Comparison of ENCODE assay signal across 10 cellular contexts in the genomic region with DNA sequence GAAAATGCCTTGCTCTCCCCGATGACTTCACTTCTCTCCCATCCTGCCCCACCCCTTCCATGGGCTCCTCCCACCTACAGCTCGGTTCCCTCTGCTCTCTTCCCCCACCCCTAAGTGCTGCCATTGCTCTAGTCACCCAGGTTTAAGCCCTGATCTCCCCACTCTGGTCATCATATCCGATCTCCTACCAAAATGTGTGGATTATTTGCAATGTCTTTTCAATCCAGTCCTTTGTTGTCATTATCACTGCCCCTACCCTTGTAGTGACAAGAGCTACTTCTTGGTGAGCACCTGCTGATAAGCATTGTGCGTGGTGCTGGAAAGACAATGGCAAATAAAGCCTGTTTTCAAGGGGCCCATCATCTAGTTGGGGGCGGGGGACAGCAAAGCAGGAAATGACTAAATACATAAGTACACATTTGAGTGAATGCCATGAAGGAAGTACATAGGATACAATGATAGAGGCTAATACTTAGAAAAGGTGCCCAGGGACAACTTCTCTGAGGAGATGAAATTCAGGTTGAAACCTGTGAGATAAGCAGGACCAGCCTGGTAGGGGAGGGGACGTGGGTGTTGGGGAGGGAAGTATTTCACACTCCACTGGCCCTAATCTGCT.
DNase-seq lines count a peak whose midpoint lies in the region; ATAC-seq, FAIRE-seq and TF ChIP-seq lines count a peak whose summit lies in the region.
"Had no signal": no experiment of that assay in that cellular context is flagged by ENCODE, and none has a peak within 500 bp of the region (broad histone marks: within the 10 kb centered on the region; RNA-seq: fewer than 3 reads in every experiment).

No MANE protein-coding gene starts in this region.

- no peak overlapping the region for H3K23ac ChIP-seq in neuronal stem cell (ENCODE audit: low read depth, low read length, poor library complexity)

- no peak overlapping the region for H3K14ac ChIP-seq in neuronal stem cell (ENCODE audit: low read length)

- POLR2A ChIA-PET in activated CD8-positive, alpha-beta T cell treated with anti-CD3 and anti-CD28 coated beads, Interleukin-2, amount 10 ng/mL, durations not matched to agents 7 days and 5 days (lab: Charles Lee) = no interaction called here

- no peaks in the 10 kb centered on the region for H3K36me3 Mint-ChIP-seq in activated naive CD4-positive, alpha-beta T cell treated with anti-CD3 and anti-CD28 coated beads for 36 hours (ENCODE audit: low read depth)
- H3K36me3 Mint-ChIP-seq in activated CD8-positive, alpha-beta T cell treated with anti-CD3 and anti-CD28 coated beads, Interleukin-2, amount 10 ng/mL, durations not matched to agents 7 days and 5 days (ENCODE audit: low read depth) = peaks cover 2% of the 10 kb centered on the region
- no peaks in the 10 kb centered on the region for H3K36me3 Mint-ChIP-seq in stimulated activated naive B cell treated with anti-CD40 and anti-IgM and Interleukin-4, amounts not matched to agents 10 μg/mL and 1 μg/mL and 100 μg/mL, for 72 hours
- H3K36me3 Mint-ChIP-seq: CD14-positive monocyte had no signal

- intact Hi-C loops in activated naive CD4-positive, alpha-beta T cell treated with anti-CD3 and anti-CD28 coated beads for 36 hours (cut with micrococcal nuclease) = loop anchor here (5.0 kb wide), 1 partner anchor 36 kb away; no protein-coding TSS in a partner anchor
- intact Hi-C loops in kidney (cut with DNase I) = no loop called here

- H4K91ac ChIP-seq in neuronal stem cell (ENCODE audit: low read depth, low read length, poor library complexity) = no peak overlapping the region

- H3K4me2 ChIP-seq in neuronal stem cell (ENCODE audit: insufficient read depth, low read length, poor library complexity, severe bottlenecking) = no peak overlapping the region

- H2AFZ ChIP-seq in neuronal stem cell (ENCODE audit: low read length) = no peak overlapping the region

- H3K4me1 Mint-ChIP-seq in activated naive CD4-positive, alpha-beta T cell treated with anti-CD3 and anti-CD28 coated beads for 36 hours (ENCODE audit: low read depth) = peaks cover 13% of the 10 kb centered on the region
- peaks cover 25% of the 10 kb centered on the region for H3K4me1 Mint-ChIP-seq in activated CD8-positive, alpha-beta T cell treated with anti-CD3 and anti-CD28 coated beads, Interleukin-2, amount 10 ng/mL, durations not matched to agents 7 days and 5 days (ENCODE audit: low read depth)
- peaks cover 12 to 14% of the 10 kb centered on the region in 2 donors for H3K4me1 Mint-ChIP-seq in stimulated activated naive B cell treated with anti-CD40 and anti-IgM and Interleukin-4, amounts not matched to agents 10 μg/mL and 1 μg/mL and 100 μg/mL, for 72 hours

- WGBS in neuronal stem cell (ENCODE audit: extremely low coverage in 2 of 2, insufficient read length in 2 of 2, insufficient replicate concordance in 1 of 2), 2 donors = no CpG with 5 or more reads among the region's 6 CpGs

- no peaks in the 10 kb centered on the region for H3K4me1 ChIP-seq in kidney (ENCODE audit: control insufficient read depth in 1 of 2, insufficient read depth in 1 of 2, low read depth in 1 of 2, low read length in 2 of 2)
- H3K4me1 ChIP-seq in neuronal stem cell (ENCODE audit: control insufficient read depth in 2 of 2, insufficient read depth in 1 of 2, low read depth in 1 of 2, low read length in 2 of 2) = no peaks in the 10 kb centered on the region

- in situ Hi-C loops in KBM-7 (cut with MboI; ENCODE audit: low pct_unique_long_range_greater_than_20kb, low sequenced_read_pairs) = no loop called here

- no peaks in the 10 kb centered on the region for H3K79me1 ChIP-seq in neuronal stem cell (ENCODE audit: low read depth, low read length)

- no peak overlapping the region for H3K4me3 Mint-ChIP-seq in activated naive CD4-positive, alpha-beta T cell treated with anti-CD3 and anti-CD28 coated beads for 36 hours
- no peak overlapping the region for H3K4me3 Mint-ChIP-seq in activated CD8-positive, alpha-beta T cell treated with anti-CD3 and anti-CD28 coated beads, Interleukin-2, amount 10 ng/mL, durations not matched to agents 7 days and 5 days
- H3K4me3 Mint-ChIP-seq in stimulated activated naive B cell treated with anti-CD40 and anti-IgM and Interleukin-4, amounts not matched to agents 10 μg/mL and 1 μg/mL and 100 μg/mL, for 72 hours = no peak overlapping the region
- H3K4me3 Mint-ChIP-seq: CD14-positive monocyte had no signal

- H2BK12ac ChIP-seq in neuronal stem cell (ENCODE audit: low read length) = no peak overlapping the region

- H3K9me3 Mint-ChIP-seq in activated naive CD4-positive, alpha-beta T cell treated with anti-CD3 and anti-CD28 coated beads for 36 hours = no peaks in the 10 kb centered on the region
- no peaks in the 10 kb centered on the region for H3K9me3 Mint-ChIP-seq in activated CD8-positive, alpha-beta T cell treated with anti-CD3 and anti-CD28 coated beads, Interleukin-2, amount 10 ng/mL, durations not matched to agents 7 days and 5 days (ENCODE audit: insufficient read depth)
- H3K9me3 Mint-ChIP-seq in stimulated activated naive B cell treated with anti-CD40 and anti-IgM and Interleukin-4, amounts not matched to agents 10 μg/mL and 1 μg/mL and 100 μg/mL, for 72 hours = peaks cover 0 to 7% of the 10 kb centered on the region in 2 donors

- no peak for FAIRE-seq in kidney (lab: Jason Lieb, UNC)

- H3K9ac ChIP-seq in kidney (ENCODE audit: low read length in 2 of 2) = no peak overlapping the region
- H3K9ac ChIP-seq in neuronal stem cell (ENCODE audit: low read depth, low read length, poor library complexity) = no peak overlapping the region

- ATAC-seq in activated CD8-positive, alpha-beta T cell treated with anti-CD3 and anti-CD28 coated beads, Interleukin-2, amount 10 ng/mL, durations not matched to agents 7 days and 5 days = no peak
- peak; percentile 55 to 73 for ATAC-seq in stimulated activated naive B cell treated with anti-CD40 and anti-IgM and Interleukin-4, amounts not matched to agents 10 μg/mL and 1 μg/mL and 100 μg/mL, for 72 hours (replicated peaks)

- CTCF ChIA-PET in activated naive CD4-positive, alpha-beta T cell treated with anti-CD3 and anti-CD28 coated beads for 36 hours (lab: Charles Lee) = no interaction called here
- CTCF ChIA-PET in activated CD8-positive, alpha-beta T cell treated with anti-CD3 and anti-CD28 coated beads, Interleukin-2, amount 10 ng/mL, durations not matched to agents 7 days and 5 days (lab: Charles Lee) = no interaction called here

- H3K27ac Mint-ChIP-seq in activated naive CD4-positive, alpha-beta T cell treated with anti-CD3 and anti-CD28 coated beads for 36 hours = no peak overlapping the region
- peak overlapping the region; percentile 20 for H3K27ac Mint-ChIP-seq in activated CD8-positive, alpha-beta T cell treated with anti-CD3 and anti-CD28 coated beads, Interleukin-2, amount 10 ng/mL, durations not matched to agents 7 days and 5 days
- H3K27ac Mint-ChIP-seq in stimulated activated naive B cell treated with anti-CD40 and anti-IgM and Interleukin-4, amounts not matched to agents 10 μg/mL and 1 μg/mL and 100 μg/mL, for 72 hours = no peak overlapping the region
- H3K27ac Mint-ChIP-seq: CD14-positive monocyte had no signal

- no peak overlapping the region for H2BK120ac ChIP-seq in neuronal stem cell (ENCODE audit: low read depth, low read length)

- peak; percentile 12 for DNase-seq in activated naive CD4-positive, alpha-beta T cell treated with anti-CD3 and anti-CD28 coated beads for 36 hours
- no peak for DNase-seq in activated naive CD4-positive, alpha-beta T cell (lab: John Stamatoyannopoulos, UW)
- DNase-seq in KBM-7 (peak; percentile 27), kidney (no peak), KG1 (lab: John Stamatoyannopoulos, UW) (no peak), neuronal stem cell (ENCODE audit: low spot score) (no peak)
- no peak for DNase-seq in activated CD8-positive, alpha-beta T cell treated with anti-CD3 and anti-CD28 coated beads, Interleukin-2, amount 10 ng/mL, durations not matched to agents 7 days and 5 days
- no peak for DNase-seq in stimulated activated naive B cell treated with anti-CD40 and anti-IgM and Interleukin-4, amounts not matched to agents 10 μg/mL and 1 μg/mL and 100 μg/mL, for 72 hours
- DNase-seq: activated naive CD4-positive, alpha-beta T cell treated with anti-CD3 and anti-CD28 coated beads, Interleukin-2, amount 50 U/mL, for 16 hours had no signal

- H3K27ac ChIP-seq in kidney (ENCODE audit: low read depth in 2 of 2, low read length in 2 of 2) (no peak overlapping the region), neuronal stem cell (replicated peaks; ENCODE audit: low read length) (no peak overlapping the region)

- H2AK5ac ChIP-seq in neuronal stem cell (ENCODE audit: low read depth, low read length) = no peak overlapping the region

- H3K4me3 ChIP-seq in kidney (ENCODE audit: low read length in 2 of 2) = no peak overlapping the region
- H3K4me3 ChIP-seq in neuronal stem cell (ENCODE audit: low read length in 2 of 2) = no peak overlapping the region

- no peaks in the 10 kb centered on the region for H3K9me3 ChIP-seq in kidney (ENCODE audit: control insufficient read depth in 1 of 2, low read length in 2 of 2)
- H3K9me3 ChIP-seq in neuronal stem cell (replicated peaks in 1 of 2; ENCODE audit: control insufficient read depth in 2 of 2, insufficient read depth in 1 of 2, low read depth in 1 of 2, low read length in 2 of 2) = no peaks in the 10 kb centered on the region

- H3K27me3 ChIP-seq in neuronal stem cell (ENCODE audit: control insufficient read depth in 3 of 3, insufficient read depth in 3 of 3, low read depth in 1 of 3, low read length in 3 of 3) = no peaks in the 10 kb centered on the region

- H4K8ac ChIP-seq in neuronal stem cell (ENCODE audit: low read depth, low read length) = no peak overlapping the region

- peaks cover 5% of the 10 kb centered on the region for H3K27me3 Mint-ChIP-seq in activated naive CD4-positive, alpha-beta T cell treated with anti-CD3 and anti-CD28 coated beads for 36 hours (ENCODE audit: low read depth)
- H3K27me3 Mint-ChIP-seq in activated CD8-positive, alpha-beta T cell treated with anti-CD3 and anti-CD28 coated beads, Interleukin-2, amount 10 ng/mL, durations not matched to agents 7 days and 5 days (ENCODE audit: low read depth) = peaks cover 2% of the 10 kb centered on the region
- H3K27me3 Mint-ChIP-seq in stimulated activated naive B cell treated with anti-CD40 and anti-IgM and Interleukin-4, amounts not matched to agents 10 μg/mL and 1 μg/mL and 100 μg/mL, for 72 hours = peaks cover 4 to 7% of the 10 kb centered on the region in 2 donors

- no peak overlapping the region for H3K18ac ChIP-seq in neuronal stem cell (ENCODE audit: low read length)

- H3K36me3 ChIP-seq in kidney (ENCODE audit: control insufficient read depth in 1 of 2, insufficient read depth in 2 of 2, low read length in 2 of 2) (no peaks in the 10 kb centered on the region), neuronal stem cell (replicated peaks in 1 of 2; ENCODE audit: control insufficient read depth in 2 of 2, insufficient read depth in 2 of 2, low read length in 2 of 2) (peaks cover 0 to 19% of the 10 kb centered on the region in 2 donors)

- no peak for TF ChIP-seq CTCF in kidney (IDR thresholded peaks at IDR 0.05; ENCODE audit: borderline replicate concordance, extremely low read depth, insufficient read depth)

- H3K4ac ChIP-seq in neuronal stem cell (ENCODE audit: low read length) = no peak overlapping the region

- H2BK15ac ChIP-seq in neuronal stem cell (ENCODE audit: low read length) = no peak overlapping the region

- H2BK5ac ChIP-seq in neuronal stem cell (ENCODE audit: low read length) = no peak overlapping the region

Comparison
In these comparisons a context has a peak if more than half of its experiments do, and no peak if none do; other contexts are left out.
1. DNase-seq: peak in activated naive CD4-positive, alpha-beta T cell treated with anti-CD3 and anti-CD28 coated beads for 36 hours (single experiment) and KBM-7 (single experiment); none in activated naive CD4-positive, alpha-beta T cell (0 of 4), activated CD8-positive, alpha-beta T cell treated with anti-CD3 and anti-CD28 coated beads, Interleukin-2, amount 10 ng/mL, durations not matched to agents 7 days and 5 days (single experiment), stimulated activated naive B cell treated with anti-CD40 and anti-IgM and Interleukin-4, amounts not matched to agents 10 μg/mL and 1 μg/mL and 100 μg/mL, for 72 hours (single experiment), kidney (single experiment), KG1 (single experiment) and neuronal stem cell (single experiment).